In genomic region chr13:105410602-105411001, GRCh38 we compare ENCODE assay signal across 8 cellular contexts. TPM values are rescaled to one million over a fixed set of nuclear protein-coding genes. Genes with fewer than 3 reads are reported as not detected.
DNase-seq lines count a peak whose midpoint lies in the region; ATAC-seq, FAIRE-seq and TF ChIP-seq lines count a peak whose summit lies in the region.
"Had no signal": no experiment of that assay in that cellular context is flagged by ENCODE, and none has a peak within 500 bp of the region (broad histone marks: within the 10 kb centered on the region; RNA-seq: fewer than 3 reads in every experiment).

No MANE protein-coding gene starts in this region.

- TF ChIP-seq CTCF in GM13977 (IDR thresholded peaks at IDR 0.05; ENCODE audit: extremely low read depth, insufficient read depth, missing control alignments) = peak; percentile 47
- TF ChIP-seq CTCF in PC-3 (conservative IDR thresholded peaks at IDR 0.05; ENCODE audit: low read depth, low read length) = peak; percentile 67; the same call in 1 of the 2 replicates
- peak; percentile 54 for TF ChIP-seq CTCF in bronchial epithelial cell (IDR thresholded peaks at IDR 0.05; ENCODE audit: insufficient read depth, low read length, severe bottlenecking)
- TF ChIP-seq CTCF in HepG2 (CRISPR knock-in tag; IDR thresholded peaks at IDR 0.05) = peak; percentile 66
- peak in 5 of 6 experiments; percentile 16 to 65 (median 45) for TF ChIP-seq CTCF in thyroid gland (IDR thresholded peaks at IDR 0.05)

- no peaks in the 10 kb centered on the region for H3K79me2 ChIP-seq in PC-3 (ENCODE audit: low read length)
- no peaks in the 10 kb centered on the region for H3K79me2 ChIP-seq in HepG2 (ENCODE audit: insufficient read depth, low read length)

- DNase-seq in GM13977 (ENCODE audit: low spot score) = no peak
- peak; percentile 33 for DNase-seq in PC-3
- DNase-seq in bronchial epithelial cell (ENCODE audit: low read depth) = peak; percentile 8
- DNase-seq in HepG2 (ENCODE audit: low spot score) = peak; percentile 7
- peak; percentile 62 to 76 for DNase-seq in thyroid gland

- no TSS peak for BruUV-seq in PC-3 (replicated peaks; lab: Mats Ljungman, UMichigan)
- no TSS peak for BruUV-seq in HepG2 (replicated peaks; lab: Mats Ljungman, UMichigan)

- H3K27ac ChIP-seq in PC-3 (ENCODE audit: low read length) (no peak overlapping the region), HepG2 (ENCODE audit: extremely low read length, insufficient read depth, low read length) (no peak overlapping the region), thyroid gland (no peak overlapping the region)

- no peaks in the 10 kb centered on the region for H3F3A ChIP-seq in PC-3 (ENCODE audit: low read length, unreplicated experiment)

- no peak for ATAC-seq in PC-3
- peak; percentile 61; the same call in 2 of the 3 replicates for ATAC-seq in HepG2
- no peak for ATAC-seq in HG03439 (IDR thresholded peaks at IDR 0.05; ENCODE audit: unreplicated experiment)
- ATAC-seq in HG03135 (IDR thresholded peaks at IDR 0.05; ENCODE audit: unreplicated experiment) = no peak

- intact Hi-C loops in PC-3 (cut with micrococcal nuclease) = no loop called here
- intact Hi-C loops in HepG2 (cut with micrococcal nuclease; ENCODE audit: unreplicated experiment) = no loop called here
- intact Hi-C loops in thyroid gland (cut with DNase I) = no loop called here

- CTCF ChIA-PET in PC-3 (lab: Charles Lee) (no interaction called here), HepG2 (lab: Yijun Ruan, JAX; ENCODE audit: low intra/inter-chr PET ratio, low total read pairs) (interaction anchor here (1.3 kb wide), 2 partner anchors 1123 to 1508 kb away, joined by 3 read pairs; no protein-coding TSS in a partner anchor)

- H3K27me3 ChIP-seq in PC-3 (ENCODE audit: low read length) (no peaks in the 10 kb centered on the region), bronchial epithelial cell (ENCODE audit: control insufficient read depth, insufficient read depth, low read length) (no peaks in the 10 kb centered on the region), HepG2 (ENCODE audit: control insufficient read depth in 1 of 2, insufficient read depth in 2 of 2, low read length in 2 of 2) (no peaks in the 10 kb centered on the region), thyroid gland (no peaks in the 10 kb centered on the region)

- in situ Hi-C loops in GM13977 (cut with MboI; ENCODE audit: low pct_unique_long_range_greater_than_20kb, low sequenced_read_pairs, unreplicated experiment) (no loop called here), HepG2 (cut with HindIII; ENCODE audit: extremely low pct_ligation_motif_present, low pct_unique_long_range_greater_than_20kb) (loop anchor here (25.0 kb wide), 1 partner anchor 1127 kb away; the partner anchor contains the start of gene EFNB2)

- no peak for TF ChIP-seq RAD21 in HepG2 (CRISPR knock-in tag; IDR thresholded peaks at IDR 0.05)

- 10% methylated on average over 10 of the region's 11 CpGs for WGBS in HepG2 (ENCODE audit: low lambda C conversion rate)
- WGBS in thyroid gland, 2 donors = 29 to 31% methylated on average over 11 of the region's 11 CpGs

- no peaks in the 10 kb centered on the region for H3K9me3 ChIP-seq in PC-3 (ENCODE audit: low read length)
- peaks cover 11% of the 10 kb centered on the region; the same call in 1 of the 2 replicates for H3K9me3 ChIP-seq in HepG2 (ENCODE audit: low read length)
- no peaks in the 10 kb centered on the region for H3K9me3 ChIP-seq in thyroid gland

- no peak overlapping the region for H3K4me3 ChIP-seq in PC-3 (ENCODE audit: low read length)
- H3K4me3 ChIP-seq in bronchial epithelial cell (ENCODE audit: low read depth, low read length) = no peak overlapping the region
- no peak overlapping the region for H3K4me3 ChIP-seq in HepG2 (replicated peaks in 1 of 3; ENCODE audit: insufficient read depth in 1 of 3, low read depth in 2 of 3, low read length in 3 of 3)
- no peak overlapping the region for H3K4me3 ChIP-seq in thyroid gland (replicated peaks in 1 of 3)

- H2AFZ ChIP-seq in PC-3 (ENCODE audit: low read length) (no peak overlapping the region), HepG2 (ENCODE audit: low read length) (no peak overlapping the region)

- no peak overlapping the region for H3K9ac ChIP-seq in PC-3 (ENCODE audit: low read length)
- no peak overlapping the region for H3K9ac ChIP-seq in HepG2 (ENCODE audit: insufficient read depth, low read depth, low read length)

- TF ChIP-seq POLR2A in HepG2 (IDR thresholded peaks at IDR 0.05; ENCODE audit: insufficient read depth in 1 of 2, low read depth in 2 of 2, low read length in 2 of 2) (no peak), thyroid gland (IDR thresholded peaks at IDR 0.05) (no peak)

- H3K36me3 ChIP-seq in PC-3 (ENCODE audit: low read depth, low read length) = no peaks in the 10 kb centered on the region
- H3K36me3 ChIP-seq in bronchial epithelial cell (ENCODE audit: control insufficient read depth, insufficient read depth, low read length) = no peaks in the 10 kb centered on the region
- no peaks in the 10 kb centered on the region for H3K36me3 ChIP-seq in HepG2 (replicated peaks in 1 of 2; ENCODE audit: control insufficient read depth in 1 of 2, insufficient read depth in 2 of 2, low read length in 2 of 2)
- H3K36me3 ChIP-seq in thyroid gland = no peaks in the 10 kb centered on the region

- TF ChIP-seq EP300 in HepG2 (IDR thresholded peaks at IDR 0.05; ENCODE audit: low read depth in 2 of 2, low read length in 2 of 2) (no peak), HepG2 (CRISPR knock-in tag; IDR thresholded peaks at IDR 0.05; ENCODE audit: borderline replicate concordance) (no peak)

- H3K4me2 ChIP-seq in PC-3 (ENCODE audit: low read length) = no peak overlapping the region
- H3K4me2 ChIP-seq in HepG2 (ENCODE audit: low read depth, low read length) = no peak overlapping the region

- H3K4me1 ChIP-seq in PC-3 (ENCODE audit: insufficient read depth, low read length) (no peaks in the 10 kb centered on the region), HepG2 (ENCODE audit: insufficient read depth, low read length) (no peaks in the 10 kb centered on the region), thyroid gland (no peaks in the 10 kb centered on the region)

- no peaks in the 10 kb centered on the region for H3K9me2 ChIP-seq in PC-3 (replicated peaks; ENCODE audit: low read length)

- POLR2A ChIA-PET in PC-3 (lab: Charles Lee; ENCODE audit: unreplicated experiment) (no interaction called here), HepG2 (lab: Yijun Ruan, JAX) (no interaction called here)

- H4K20me1 ChIP-seq in PC-3 (ENCODE audit: low read length) (no peaks in the 10 kb centered on the region), HepG2 (ENCODE audit: insufficient read depth, low read length) (no peaks in the 10 kb centered on the region)

- FAIRE-seq in bronchial epithelial cell (lab: Jason Lieb, UNC) (no peak), HepG2 (lab: Jason Lieb, UNC) (no peak)

TF ChIP-seq in HepG2, 621 proteins besides CTCF, POLR2A, EP300 and RAD21:
- TF ChIP-seq TCF7 (IDR thresholded peaks at IDR 0.05; ENCODE audit: low read depth) (no peak), ZIK1 (CRISPR knock-in tag; IDR thresholded peaks at IDR 0.05; ENCODE audit: borderline replicate concordance, low read depth) (no peak), FOXC1 (CRISPR knock-in tag; IDR thresholded peaks at IDR 0.05; ENCODE audit: borderline replicate concordance) (no peak), ZFYVE20 (CRISPR knock-in tag; IDR thresholded peaks at IDR 0.05; ENCODE audit: borderline replicate concordance, low read depth) (no peak), ZNF7 (CRISPR knock-in tag; IDR thresholded peaks at IDR 0.05) (no peak), TRAFD1 (CRISPR knock-in tag; IDR thresholded peaks at IDR 0.05; ENCODE audit: borderline replicate concordance) (no peak), STAG1 (CRISPR knock-in tag; IDR thresholded peaks at IDR 0.05) (peak; percentile 52), KDM6A (CRISPR knock-in tag; IDR thresholded peaks at IDR 0.05; ENCODE audit: low read depth) (no peak), SMC3 (IDR thresholded peaks at IDR 0.05; ENCODE audit: low read length) (peak; percentile 32)
TF ChIP-seq in HepG2: peak in this region for 2.

RNA-seq across cellular contexts. Expression of gene DAOA, which starts 55.2 kb away (rescaled TPM):
- total RNA-seq in PC-3 (2014; rRNA removed) = not detected in 2 replicates
- total RNA-seq in bronchial epithelial cell = not detected in 2 replicates
- total RNA-seq in HepG2 (2016; rRNA removed; fragmentation: Illumina TruSeq; extraction: Trizol) = not detected in 2 replicates
- not detected in 2 replicates for total RNA-seq in HepG2 (2016; cell fraction: cytosol; rRNA removed; fragmentation: Illumina TruSeq; extraction: Trizol; ENCODE audit: low read depth)
- not detected in 2 replicates for total RNA-seq in HepG2 (2016; cell fraction: insoluble cytoplasmic fraction; rRNA removed; fragmentation: Illumina TruSeq; extraction: Trizol)
- total RNA-seq in HepG2 (2016; cell fraction: membrane; rRNA removed; fragmentation: Illumina TruSeq; extraction: Trizol) = not detected in 2 replicates
- total RNA-seq in HepG2 (2016; cell fraction: nucleus; rRNA removed; fragmentation: Illumina TruSeq; extraction: Trizol) = not detected in 2 replicates
- not detected in 2 replicates for polyA plus RNA-seq in HepG2 (2011; rRNA removed)
- polyA plus RNA-seq in HepG2 (2011; cell fraction: cytosol; rRNA removed) = not detected in 2 replicates
- polyA plus RNA-seq in HepG2 (2011; cell fraction: nucleus; rRNA removed) = not detected in 2 replicates
- not detected in 2 replicates for polyA plus RNA-seq in HepG2 (2012)
- not detected in 2 replicates for polyA plus RNA-seq in HepG2 (2016; cell fraction: cytosol; fragmentation: Illumina TruSeq; extraction: Trizol; ENCODE audit: low read depth)
- not detected in 2 replicates for polyA plus RNA-seq in HepG2 (2016; cell fraction: insoluble cytoplasmic fraction; fragmentation: Illumina TruSeq; extraction: Trizol; ENCODE audit: low read depth)
- not detected in 2 replicates for polyA plus RNA-seq in HepG2 (2016; cell fraction: membrane; fragmentation: Illumina TruSeq; extraction: Trizol; ENCODE audit: low read depth)
- polyA plus RNA-seq in HepG2 (2016; cell fraction: nucleus; fragmentation: Illumina TruSeq; extraction: Trizol; ENCODE audit: insufficient read depth, low read depth) = not detected in 2 replicates
- not detected in 2 replicates for polyA minus RNA-seq in HepG2 (2011; rRNA and poly(A)+ RNA removed; ENCODE audit: low replicate concordance)
- not detected in 2 replicates for polyA minus RNA-seq in HepG2 (2011; cell fraction: cytosol; rRNA and poly(A)+ RNA removed)
- polyA minus RNA-seq in HepG2 (2011; cell fraction: nucleus; rRNA and poly(A)+ RNA removed) = not detected in 2 replicates
- total RNA-seq in thyroid gland = not detected
- total RNA-seq: T-helper 1 cell treated with Interleukin-12 subunit alpha and Interleukin-12 subunit beta and Interleukin-4 antibody, amounts not matched to agents 30 ng/mL and 1 ng/mL, for 36 hours had no signal
